In genomic region chr10:34941471-34942357, GRCh38 we compare ENCODE assay signal across 13 cellular contexts.
A peak's percentile ranks its signal among the peaks of the same experiment; 100 is the strongest.
DNase-seq lines count a peak whose midpoint lies in the region; ATAC-seq and TF ChIP-seq lines count a peak whose summit lies in the region.
"Had no signal": no experiment of that assay in that cellular context is flagged by ENCODE, and none has a peak within 500 bp of the region (broad histone marks: within the 10 kb centered on the region; RNA-seq: fewer than 3 reads in every experiment).

No MANE protein-coding gene starts in this region.

- DNase-seq in astrocyte of the spinal cord (ENCODE audit: low read depth, low spot score), result peak; percentile 9
- DNase-seq in left kidney (ENCODE audit: low read depth, low spot score), result peak; percentile 40
- no peak for DNase-seq in HK-2 (ENCODE audit: unreplicated experiment)
- DNase-seq: activated CD8-positive, alpha-beta T cell treated with anti-CD3 and anti-CD28 coated beads for 36 hours; activated gamma-delta T cell treated with Interleukin-2 at 50 U/mL for 16 hours; erythroblast; MG63 had no signal

- TF ChIP-seq CTCF in astrocyte of the spinal cord (IDR thresholded peaks at IDR 0.05; ENCODE audit: low read depth, low read length), result no peak

- ATAC-seq in GM19324 (IDR thresholded peaks at IDR 0.05; ENCODE audit: low FRiP score, unreplicated experiment) (peak; percentile 62), HG03095 (IDR thresholded peaks at IDR 0.05; ENCODE audit: unreplicated experiment) (peak; percentile 50), GM21529 (IDR thresholded peaks at IDR 0.05; ENCODE audit: unreplicated experiment) (no peak), SK-N-SH treated with all-trans-retinoic acid at 6 μM for 48 hours (no peak), GM18517 (IDR thresholded peaks at IDR 0.05; ENCODE audit: unreplicated experiment) (no peak)
- ATAC-seq: activated CD8-positive, alpha-beta T cell treated with anti-CD3 and anti-CD28 coated beads for 36 hours had no signal

- H3K4me3 ChIP-seq in astrocyte of the spinal cord (ENCODE audit: low read depth, low read length), result no peak overlapping the region
- H3K4me3 ChIP-seq: breast epithelium, MG63 had no signal

- in situ Hi-C loops in astrocyte of the spinal cord (cut with HindIII; ENCODE audit: low sequenced_read_pairs), result no loop called here

TF ChIP-seq in SK-N-SH treated with all-trans-retinoic acid at 6 μM for 48 hours, 23 proteins besides CTCF, POLR2A, EP300 and RAD21:
- TF ChIP-seq ARNTL (CRISPR knock-in tag; IDR thresholded peaks at IDR 0.05; ENCODE audit: borderline replicate concordance, low read depth), result no peak
- TF ChIP-seq ZNF565 (CRISPR knock-in tag; conservative IDR thresholded peaks at IDR 0.05; ENCODE audit: low read depth), result no peak
- TF ChIP-seq TCF4 (CRISPR knock-in tag; IDR thresholded peaks at IDR 0.05; ENCODE audit: borderline replicate concordance), result no peak
- no peak for TF ChIP-seq ZNF70 (CRISPR knock-in tag; IDR thresholded peaks at IDR 0.05)
- TF ChIP-seq TSHZ2 (CRISPR knock-in tag; IDR thresholded peaks at IDR 0.05), result no peak
- no peak for TF ChIP-seq CSDC2 (CRISPR knock-in tag; IDR thresholded peaks at IDR 0.05)
- TF ChIP-seq ZFP30 (CRISPR knock-in tag; IDR thresholded peaks at IDR 0.05), result no peak
- TF ChIP-seq ZC3H10 (CRISPR knock-in tag; IDR thresholded peaks at IDR 0.05), result no peak
- TF ChIP-seq CSRNP3 (CRISPR knock-in tag; IDR thresholded peaks at IDR 0.05), result no peak
- TF ChIP-seq, protein P1, sequence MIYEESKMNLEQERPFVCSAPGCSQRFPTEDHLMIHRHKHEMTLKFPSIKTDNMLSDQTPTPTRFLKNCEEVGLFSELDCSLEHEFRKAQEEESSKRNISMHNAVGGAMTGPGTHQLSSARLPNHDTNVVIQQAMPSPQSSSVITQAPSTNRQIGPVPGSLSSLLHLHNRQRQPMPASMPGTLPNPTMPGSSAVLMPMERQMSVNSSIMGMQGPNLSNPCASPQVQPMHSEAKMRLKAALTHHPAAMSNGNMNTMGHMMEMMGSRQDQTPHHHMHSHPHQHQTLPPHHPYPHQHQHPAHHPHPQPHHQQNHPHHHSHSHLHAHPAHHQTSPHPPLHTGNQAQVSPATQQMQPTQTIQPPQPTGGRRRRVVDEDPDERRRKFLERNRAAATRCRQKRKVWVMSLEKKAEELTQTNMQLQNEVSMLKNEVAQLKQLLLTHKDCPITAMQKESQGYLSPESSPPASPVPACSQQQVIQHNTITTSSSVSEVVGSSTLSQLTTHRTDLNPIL (CRISPR knock-in tag; IDR thresholded peaks at IDR 0.05; ENCODE audit: low read depth), result no peak
- no peak for TF ChIP-seq ZFP3 (CRISPR knock-in tag; IDR thresholded peaks at IDR 0.05)
- no peak for TF ChIP-seq TOX (CRISPR knock-in tag; IDR thresholded peaks at IDR 0.05; ENCODE audit: borderline replicate concordance)
- TF ChIP-seq ZNF8 (CRISPR knock-in tag; IDR thresholded peaks at IDR 0.05), result no peak
- TF ChIP-seq ISL1 (CRISPR knock-in tag; IDR thresholded peaks at IDR 0.05), result no peak
- TF ChIP-seq PPARA (CRISPR knock-in tag; IDR thresholded peaks at IDR 0.05; ENCODE audit: borderline replicate concordance), result no peak
- TF ChIP-seq ESRRG (CRISPR knock-in tag; IDR thresholded peaks at IDR 0.05), result no peak
- TF ChIP-seq SNAI2 (CRISPR knock-in tag; IDR thresholded peaks at IDR 0.05), result no peak
- TF ChIP-seq RARB (CRISPR knock-in tag; IDR thresholded peaks at IDR 0.05), result no peak
- no peak for TF ChIP-seq OSR1 (CRISPR knock-in tag; IDR thresholded peaks at IDR 0.05)

Comparison
In these comparisons a context has a peak if more than half of its experiments do, and no peak if none do; other contexts are left out.
1. ATAC-seq: peak in GM19324 (single experiment) and HG03095 (single experiment); none in GM21529 (single experiment), SK-N-SH treated with all-trans-retinoic acid at 6 μM for 48 hours (single experiment) and GM18517 (single experiment).